ENCODE assay signal across 27 cellular contexts in genomic region chr7:3204526-3204925, GRCh38.
"Had no signal": no experiment of that assay in that cellular context is flagged by ENCODE, and none has a peak within 500 bp of the region (broad histone marks: within the 10 kb centered on the region; RNA-seq: fewer than 3 reads in every experiment).

No MANE protein-coding gene starts in this region.

- DNase-seq: activated CD4-positive, alpha-beta T cell treated with anti-CD3 and anti-CD28 coated beads for 48 hours; activated CD4-positive, alpha-beta T cell treated with anti-CD3 and anti-CD28 coated beads, Interleukin-2, amount 50 U/mL, for 48 hours; activated naive CD4-positive, alpha-beta T cell treated with anti-CD3 and anti-CD28 coated beads for 36 hours; activated naive CD8-positive, alpha-beta T cell treated with anti-CD3 and anti-CD28 coated beads for 36 hours; caudate nucleus; left cardiac atrium; mammary epithelial cell; midbrain; naive thymus-derived CD4-positive, alpha-beta T cell; posterior cingulate gyrus; SK-N-SH; stimulated activated CD4-positive, alpha-beta T cell treated with anti-CD3 and anti-CD28 coated beads, Interleukin-4, amount 100 ng/mL, for 4 hours; stimulated activated CD8-positive, alpha-beta memory T cell treated with anti-CD3 and anti-CD28 coated beads, Interleukin-4, amount 100 ng/mL, for 48 hours; stimulated activated naive B cell treated with anti-CD40 and anti-IgM and Interleukin-4, amounts not matched to agents 10 μg/mL and 1 μg/mL and 100 μg/mL, for 72 hours; SW 1271; T-helper 9 cell; thyroid gland; upper lobe of right lung; WERI-Rb-1 had no signal

- H3K9me3 Mint-ChIP-seq: activated T-helper 1 cell treated with anti-CD3 and anti-CD28 coated beads, Interleukin-12 subunit alpha, Interleukin-12 subunit beta, Interleukin-2, Interleukin-4 antibody, amounts not matched to agents 30 ng/mL and 10 ng/mL and 1 ng/mL, durations not matched to agents 14 hours and 24 hours and 36 hours; stimulated activated naive B cell treated with anti-CD40 and anti-IgM and Interleukin-4, amounts not matched to agents 10 μg/mL and 1 μg/mL and 100 μg/mL, for 72 hours; T-helper 1 cell treated with Interleukin-12 subunit alpha and Interleukin-12 subunit beta and Interleukin-4 antibody, amounts not matched to agents 30 μg/mL and 1 μg/mL, for 36 hours had no signal

- ATAC-seq: activated CD4-positive, CD25-positive, alpha-beta regulatory T cell treated with anti-CD3 and anti-CD28 coated beads, Interleukin-2, amount 50 U/mL, for 24 hours; left cardiac atrium; naive thymus-derived CD4-positive, alpha-beta T cell; sciatic nerve; stimulated activated naive B cell treated with anti-CD40 and anti-IgM and Interleukin-4, amounts not matched to agents 10 μg/mL and 1 μg/mL and 100 μg/mL, for 72 hours; upper lobe of right lung had no signal

- H3K9me2 ChIP-seq: SK-N-SH had no signal

- H3K27me3 Mint-ChIP-seq: brain had no signal

- H3K27me3 ChIP-seq: ascending aorta, stomach, thyroid gland, upper lobe of right lung had no signal

- H3K4me3 ChIP-seq: ascending aorta, skin epidermis, stomach, thyroid gland, upper lobe of right lung had no signal

- H3K9ac ChIP-seq: SK-N-SH had no signal

- H3K9me3 ChIP-seq: ascending aorta, SK-N-SH, thyroid gland, upper lobe of right lung had no signal

- H3K27ac ChIP-seq: ascending aorta, skin epidermis, thyroid gland, upper lobe of right lung, WERI-Rb-1 had no signal

- H3K27ac Mint-ChIP-seq: activated naive CD4-positive, alpha-beta T cell treated with anti-CD3 and anti-CD28 coated beads for 36 hours; activated naive CD8-positive, alpha-beta T cell treated with anti-CD3 and anti-CD28 coated beads for 36 hours; activated T-helper 1 cell treated with anti-CD3 and anti-CD28 coated beads, Interleukin-12 subunit alpha, Interleukin-12 subunit beta, Interleukin-2, Interleukin-4 antibody, amounts not matched to agents 30 ng/mL and 10 ng/mL and 1 ng/mL, durations not matched to agents 14 hours and 24 hours and 36 hours; stimulated activated naive B cell treated with anti-CD40 and anti-IgM and Interleukin-4, amounts not matched to agents 10 μg/mL and 1 μg/mL and 100 μg/mL, for 72 hours; T-helper 1 cell treated with Interleukin-12 subunit alpha and Interleukin-12 subunit beta and Interleukin-4 antibody, amounts not matched to agents 30 μg/mL and 1 μg/mL, for 36 hours had no signal

- H3K4me3 Mint-ChIP-seq: activated naive CD4-positive, alpha-beta T cell treated with anti-CD3 and anti-CD28 coated beads for 36 hours; activated naive CD8-positive, alpha-beta T cell treated with anti-CD3 and anti-CD28 coated beads for 36 hours; activated T-helper 1 cell treated with anti-CD3 and anti-CD28 coated beads, Interleukin-12 subunit alpha, Interleukin-12 subunit beta, Interleukin-2, Interleukin-4 antibody, amounts not matched to agents 30 ng/mL and 10 ng/mL and 1 ng/mL, durations not matched to agents 14 hours and 24 hours and 36 hours; brain; naive thymus-derived CD4-positive, alpha-beta T cell; stimulated activated naive B cell treated with anti-CD40 and anti-IgM and Interleukin-4, amounts not matched to agents 10 μg/mL and 1 μg/mL and 100 μg/mL, for 72 hours; T-helper 1 cell treated with Interleukin-12 subunit alpha and Interleukin-12 subunit beta and Interleukin-4 antibody, amounts not matched to agents 30 μg/mL and 1 μg/mL, for 36 hours had no signal

- H3K4me1 ChIP-seq: ascending aorta, thyroid gland, upper lobe of right lung had no signal

- H3K4me2 ChIP-seq: SK-N-SH had no signal

- H3K36me3 ChIP-seq: ascending aorta, stomach, thyroid gland, upper lobe of right lung, WERI-Rb-1 had no signal

- H3K36me3 Mint-ChIP-seq: activated naive CD8-positive, alpha-beta T cell treated with anti-CD3 and anti-CD28 coated beads for 36 hours; naive thymus-derived CD4-positive, alpha-beta T cell; stimulated activated naive B cell treated with anti-CD40 and anti-IgM and Interleukin-4, amounts not matched to agents 10 μg/mL and 1 μg/mL and 100 μg/mL, for 72 hours had no signal

- H3K4me1 Mint-ChIP-seq: activated naive CD8-positive, alpha-beta T cell treated with anti-CD3 and anti-CD28 coated beads for 36 hours; brain had no signal
